12 cellular contexts compared by ENCODE assay signal in genomic region chr6:38239719-38240451, GRCh38.
DNase-seq lines count a peak whose midpoint lies in the region; ATAC-seq, FAIRE-seq and TF ChIP-seq lines count a peak whose summit lies in the region.
"Had no signal": no experiment of that assay in that cellular context is flagged by ENCODE, and none has a peak within 500 bp of the region (broad histone marks: within the 10 kb centered on the region; RNA-seq: fewer than 3 reads in every experiment).

No MANE protein-coding gene starts in this region.

- TF ChIP-seq CTCF in A549 (IDR thresholded peaks at IDR 0.05) (no peak), OCI-LY3 (IDR thresholded peaks at IDR 0.05; ENCODE audit: low read depth, low read length) (no peak), endodermal cell (conservative IDR thresholded peaks at IDR 0.05) (no peak), esophagus muscularis mucosa (IDR thresholded peaks at IDR 0.05) (no peak)

- H3K4me3 ChIP-seq in A549 (no peak overlapping the region), OCI-LY3 (ENCODE audit: low read length) (no peak overlapping the region), endodermal cell (ENCODE audit: low read length) (no peak overlapping the region), esophagus muscularis mucosa (no peak overlapping the region)

- H4K20me1 ChIP-seq in OCI-LY3 (ENCODE audit: insufficient read depth, low read length): no peaks in the 10 kb centered on the region

- H3K79me2 ChIP-seq in OCI-LY3 (ENCODE audit: low read length): no peaks in the 10 kb centered on the region

- FAIRE-seq in A549 (lab: Jason Lieb, UNC): no peak
- FAIRE-seq in GM12892 (lab: Jason Lieb, UNC): peak; percentile 64

- no peak for TF ChIP-seq POLR2A in A549 (IDR thresholded peaks at IDR 0.05; ENCODE audit: low read length)
- no peak for TF ChIP-seq POLR2A in GM12892 (IDR thresholded peaks at IDR 0.05; ENCODE audit: low read depth, low read length)
- no peak for TF ChIP-seq POLR2A in esophagus muscularis mucosa (IDR thresholded peaks at IDR 0.05; ENCODE audit: low read depth)

- H3K9ac ChIP-seq in OCI-LY3 (ENCODE audit: low read length) (no peak overlapping the region), endodermal cell (ENCODE audit: extremely low read depth, low read length, poor library complexity, severe bottlenecking) (no peak overlapping the region)

- H3K27ac ChIP-seq in A549 (no peak overlapping the region), OCI-LY3 (ENCODE audit: low read length) (no peak overlapping the region), endodermal cell (ENCODE audit: low read depth, low read length) (no peak overlapping the region), esophagus muscularis mucosa (replicated peaks in 1 of 4) (no peak overlapping the region)
- H3K27ac ChIP-seq: C4-2B had no signal

- intact Hi-C loops in esophagus muscularis mucosa (cut with DNase I): no loop called here

- H3K27me3 Mint-ChIP-seq in endodermal cell (ENCODE audit: insufficient read depth): peaks cover 10% of the 10 kb centered on the region
- H3K27me3 Mint-ChIP-seq in activated naive CD4-positive, alpha-beta T cell treated with anti-CD3 and anti-CD28 coated beads, Interleukin-2, amount 10 ng/mL, durations not matched to agents 7 days and 5 days: no peaks in the 10 kb centered on the region

- peaks cover 50% of the 10 kb centered on the region for H3K4me1 Mint-ChIP-seq in endodermal cell
- no peaks in the 10 kb centered on the region for H3K4me1 Mint-ChIP-seq in activated naive CD4-positive, alpha-beta T cell treated with anti-CD3 and anti-CD28 coated beads, Interleukin-2, amount 10 ng/mL, durations not matched to agents 7 days and 5 days

- peaks cover 9% of the 10 kb centered on the region for H3K4me1 ChIP-seq in A549
- H3K4me1 ChIP-seq in OCI-LY3 (ENCODE audit: low read length): peaks cover 37% of the 10 kb centered on the region
- H3K4me1 ChIP-seq in endodermal cell (ENCODE audit: control insufficient read depth, insufficient read depth, low read length): peaks cover 17% of the 10 kb centered on the region
- no peaks in the 10 kb centered on the region for H3K4me1 ChIP-seq in esophagus muscularis mucosa

- ATAC-seq in A549 (no peak), GM19467 (IDR thresholded peaks at IDR 0.05; ENCODE audit: unreplicated experiment) (no peak)
- ATAC-seq in activated CD4-positive, CD25-positive, alpha-beta regulatory T cell treated with anti-CD3 and anti-CD28 coated beads, Interleukin-2, amount 50 U/mL, for 24 hours: no peak

- H3K4me3 Mint-ChIP-seq in endodermal cell: no peak overlapping the region
- no peak overlapping the region for H3K4me3 Mint-ChIP-seq in activated naive CD4-positive, alpha-beta T cell treated with anti-CD3 and anti-CD28 coated beads, Interleukin-2, amount 10 ng/mL, durations not matched to agents 7 days and 5 days
- H3K4me3 Mint-ChIP-seq: T-helper 2 cell treated with Interferon-gamma antibody and Interleukin-4, amounts not matched to agents 5 μg/mL and 100 μg/mL, for 36 hours had no signal

- H2AFZ ChIP-seq in OCI-LY3 (ENCODE audit: low read depth, low read length): peak overlapping the region; percentile 6; the same call in 1 of the 2 replicates

- H3K9me3 Mint-ChIP-seq in endodermal cell: peaks cover 3% of the 10 kb centered on the region
- no peaks in the 10 kb centered on the region for H3K9me3 Mint-ChIP-seq in activated naive CD4-positive, alpha-beta T cell treated with anti-CD3 and anti-CD28 coated beads, Interleukin-2, amount 10 ng/mL, durations not matched to agents 7 days and 5 days
- H3K9me3 Mint-ChIP-seq: T-helper 2 cell treated with Interferon-gamma antibody and Interleukin-4, amounts not matched to agents 5 μg/mL and 100 μg/mL, for 36 hours had no signal

- DNase-seq in A549 (ENCODE audit: low read depth in 1 of 2, low spot score in 1 of 2) (peak in 1 of 2 experiments; percentile 7), GM12892 (ENCODE audit: insufficient read length) (no peak), endodermal cell (peak; percentile 44), esophagus muscularis mucosa (ENCODE audit: extremely low spot score) (no peak)
- DNase-seq in activated naive CD4-positive, alpha-beta T cell treated with anti-CD3 and anti-CD28 coated beads, Interleukin-2, amount 10 ng/mL, durations not matched to agents 7 days and 5 days: no peak
- DNase-seq: activated CD8-positive, alpha-beta memory T cell treated with anti-CD3 and anti-CD28 coated beads, Interleukin-2, amount 50 U/mL, for 48 hours; NCI-H524 treated with DMSO at 0.1 percent for 48 hours had no signal

- H3K27me3 ChIP-seq in OCI-LY3 (ENCODE audit: low read depth, low read length): no peaks in the 10 kb centered on the region
- peaks cover 19% of the 10 kb centered on the region for H3K27me3 ChIP-seq in endodermal cell (ENCODE audit: control insufficient read depth, insufficient read depth, low read length, poor library complexity, severe bottlenecking)
- no peaks in the 10 kb centered on the region for H3K27me3 ChIP-seq in esophagus muscularis mucosa

- H3K9me3 ChIP-seq in A549 (no peaks in the 10 kb centered on the region), OCI-LY3 (ENCODE audit: insufficient read depth, low read length) (no peaks in the 10 kb centered on the region), endodermal cell (ENCODE audit: control insufficient read depth, low read length) (no peaks in the 10 kb centered on the region), esophagus muscularis mucosa (no peaks in the 10 kb centered on the region)

- 60% methylated on average over 5 of the region's 5 CpGs for WGBS in A549 (ENCODE audit: missing lambda C conversion rate)
- 93% methylated on average over 5 of the region's 5 CpGs for WGBS in endodermal cell (ENCODE audit: insufficient coverage in 1 of 2, insufficient read length in 1 of 2), 2 experiments
- WGBS in esophagus muscularis mucosa: 73% methylated on average over 5 of the region's 5 CpGs

- TF ChIP-seq EP300 in A549 (IDR thresholded peaks at IDR 0.05) (no peak), esophagus muscularis mucosa (IDR thresholded peaks at IDR 0.05) (no peak)

- no peak for TF ChIP-seq RAD21 in A549 (conservative IDR thresholded peaks at IDR 0.05 in 1 of 2, IDR thresholded peaks at IDR 0.05 in 1 of 2)

- CTCF ChIA-PET in A549 (lab: Yijun Ruan, JAX): no interaction called here
- CTCF ChIA-PET in activated naive CD4-positive, alpha-beta T cell treated with anti-CD3 and anti-CD28 coated beads, Interleukin-2, amount 10 ng/mL, durations not matched to agents 7 days and 5 days (lab: Charles Lee): no interaction called here

- POLR2A ChIA-PET in A549 (lab: Yijun Ruan, JAX): interaction anchor here (0.6 kb wide), 1 partner anchor 66 kb away, joined by 5 read pairs; no protein-coding TSS in a partner anchor

- H3K27ac Mint-ChIP-seq in endodermal cell: peak overlapping the region; percentile 74
- no peak overlapping the region for H3K27ac Mint-ChIP-seq in activated naive CD4-positive, alpha-beta T cell treated with anti-CD3 and anti-CD28 coated beads, Interleukin-2, amount 10 ng/mL, durations not matched to agents 7 days and 5 days
- H3K27ac Mint-ChIP-seq: T-helper 2 cell treated with Interferon-gamma antibody and Interleukin-4, amounts not matched to agents 5 μg/mL and 100 μg/mL, for 36 hours had no signal

- H3K4me2 ChIP-seq in A549 (peak overlapping the region; percentile 31; the same call in 1 of the 3 replicates), OCI-LY3 (ENCODE audit: low read length) (peak overlapping the region; percentile 31)

- peaks cover 3% of the 10 kb centered on the region for H3K36me3 Mint-ChIP-seq in endodermal cell (ENCODE audit: low read depth)
- no peaks in the 10 kb centered on the region for H3K36me3 Mint-ChIP-seq in activated naive CD4-positive, alpha-beta T cell treated with anti-CD3 and anti-CD28 coated beads, Interleukin-2, amount 10 ng/mL, durations not matched to agents 7 days and 5 days

- H3K36me3 ChIP-seq in OCI-LY3 (replicated peaks; ENCODE audit: low read depth, low read length): no peaks in the 10 kb centered on the region
- no peaks in the 10 kb centered on the region for H3K36me3 ChIP-seq in endodermal cell (ENCODE audit: control insufficient read depth, insufficient read depth, low read length)
- no peaks in the 10 kb centered on the region for H3K36me3 ChIP-seq in esophagus muscularis mucosa

TF ChIP-seq in A549, 52 proteins besides CTCF, POLR2A, EP300 and RAD21:
- TF ChIP-seq CHD4 (IDR thresholded peaks at IDR 0.05; ENCODE audit: borderline replicate concordance): no peak
- TF ChIP-seq NR3C1 (IDR thresholded peaks at IDR 0.05): no peak
- TF ChIP-seq NFE2L2 (conservative IDR thresholded peaks at IDR 0.05; ENCODE audit: low read length): no peak
- no peak for TF ChIP-seq MAX (IDR thresholded peaks at IDR 0.05)
- no peak for TF ChIP-seq RARB (CRISPR knock-in tag; IDR thresholded peaks at IDR 0.05)
- no peak for TF ChIP-seq PBX3 (IDR thresholded peaks at IDR 0.05)
- TF ChIP-seq KDM5A (IDR thresholded peaks at IDR 0.05): no peak
